Comparison of ENCODE assay signal across 24 cellular contexts in genomic region chr14:91694643-91695042, GRCh38. TPM values are rescaled to one million over a fixed set of nuclear protein-coding genes. Genes with fewer than 3 reads are reported as not detected.
DNase-seq lines count a peak whose midpoint lies in the region; ATAC-seq, FAIRE-seq and TF ChIP-seq lines count a peak whose summit lies in the region.
"Had no signal": no experiment of that assay in that cellular context is flagged by ENCODE, and none has a peak within 500 bp of the region (broad histone marks: within the 10 kb centered on the region; RNA-seq: fewer than 3 reads in every experiment).

No MANE protein-coding gene starts in this region.

- H2AFZ ChIP-seq in DND-41 (ENCODE audit: low read depth, low read length), result peak overlapping the region; percentile 7; the same call in 1 of the 2 replicates

- H3K9me3 ChIP-seq in DND-41 (ENCODE audit: insufficient read depth, low read length, severe bottlenecking) (peaks cover 11% of the 10 kb centered on the region), MG63 (peaks cover 5% of the 10 kb centered on the region), iPS-20b (ENCODE audit: insufficient read depth, low read depth, low read length) (peaks cover 10% of the 10 kb centered on the region; the same call in 1 of the 2 replicates)

- H3K27ac ChIP-seq in DND-41 (ENCODE audit: low read length) (no peak overlapping the region), iPS-20b (ENCODE audit: low read length) (no peak overlapping the region)
- H3K27ac ChIP-seq: 22Rv1, BLaER1, C4-2B had no signal

- H3K27me3 ChIP-seq in DND-41 (ENCODE audit: insufficient read depth, low read length, poor library complexity) (no peaks in the 10 kb centered on the region), MG63 (no peaks in the 10 kb centered on the region), iPS-20b (ENCODE audit: insufficient read depth, low read length) (no peaks in the 10 kb centered on the region)
- H3K27me3 ChIP-seq: BLaER1 had no signal

- H3K4me3 ChIP-seq in DND-41 (ENCODE audit: low read depth in 1 of 2, low read length in 2 of 2), result no peak overlapping the region
- H3K4me3 ChIP-seq in MG63, result no peak overlapping the region
- H3K4me3 ChIP-seq in iPS-20b (ENCODE audit: low read length), result peak overlapping the region; percentile 21; the same call in 1 of the 2 replicates
- H3K4me3 ChIP-seq: BLaER1 had no signal

- TF ChIP-seq CTCF in DND-41 (IDR thresholded peaks at IDR 0.05; ENCODE audit: borderline replicate concordance, extremely low read depth, low read length, poor library complexity, severe bottlenecking), result no peak

- FAIRE-seq in islet of Langerhans (lab: Jason Lieb, UNC), result peak; percentile 68
- FAIRE-seq: A204.1, D721Med, GM12892, H1 had no signal

- no peaks in the 10 kb centered on the region for H3K36me3 ChIP-seq in DND-41 (ENCODE audit: insufficient read depth, low read length)
- no peaks in the 10 kb centered on the region for H3K36me3 ChIP-seq in MG63
- H3K36me3 ChIP-seq in iPS-20b (ENCODE audit: insufficient read depth, low read depth, low read length), result no peaks in the 10 kb centered on the region
- H3K36me3 ChIP-seq: BLaER1 had no signal

- H3K4me1 ChIP-seq in DND-41 (ENCODE audit: insufficient read depth, low read length) (no peaks in the 10 kb centered on the region), iPS-20b (ENCODE audit: insufficient read depth, low read length) (peaks cover 9% of the 10 kb centered on the region; the same call in 1 of the 2 replicates)
- H3K4me1 ChIP-seq: BLaER1, Caco-2 had no signal

- H3K79me2 ChIP-seq in DND-41 (ENCODE audit: insufficient read depth, low read length), result no peaks in the 10 kb centered on the region

- no peaks in the 10 kb centered on the region for H4K20me1 ChIP-seq in DND-41 (ENCODE audit: insufficient read depth, low read length)
- H4K20me1 ChIP-seq: BLaER1 had no signal

- no peak overlapping the region for H3K4me2 ChIP-seq in DND-41 (ENCODE audit: insufficient read depth, low read length)
- H3K4me2 ChIP-seq: BLaER1 had no signal

- DNase-seq in DND-41, result no peak
- DNase-seq in MG63, result peak; percentile 2
- DNase-seq in HPDE6-E6E7 (ENCODE audit: extremely low spot score), result no peak
- DNase-seq in HT-29 (ENCODE audit: low spot score), result no peak
- no peak for DNase-seq in stimulated activated CD4-positive, alpha-beta T cell treated with anti-CD3 and anti-CD28 coated beads, Interleukin-12 subunit alpha, Interleukin-12 subunit beta, amount 100 ng/mL, for 4 hours
- DNase-seq: Caco-2; CD4-positive, CD25-positive, alpha-beta regulatory T cell; CD8-positive, alpha-beta T cell; DMS 273 treated with DMSO at 0.1 percent for 48 hours; DMS79; GF-D8; H9 had no signal

- ATAC-seq in DND-41 (ENCODE audit: insufficient read depth, low read depth), result no peak
- ATAC-seq: CD8-positive, alpha-beta T cell; HCT116 had no signal

- no peak overlapping the region for H3K9ac ChIP-seq in DND-41 (ENCODE audit: low read depth, low read length)
- no peak overlapping the region for H3K9ac ChIP-seq in iPS-20b (ENCODE audit: low read depth, low read length)
- H3K9ac ChIP-seq: BLaER1 had no signal

RNA-seq across cellular contexts. Expression of gene CATSPERB, which starts 37.2 kb away (rescaled TPM):
- total RNA-seq in MG63 (2014; rRNA removed; shearing (Covaris generic); ENCODE audit: low replicate concordance), result not detected in 2 replicates
- total RNA-seq in HT-29 (2014; rRNA removed; shearing (Covaris generic)), result 0.03 and 0.61 TPM in 2 replicates
- total RNA-seq: Daoy, G401 had no signal
